ENCODE assay signal across 1 cellular context in the genomic region with DNA sequence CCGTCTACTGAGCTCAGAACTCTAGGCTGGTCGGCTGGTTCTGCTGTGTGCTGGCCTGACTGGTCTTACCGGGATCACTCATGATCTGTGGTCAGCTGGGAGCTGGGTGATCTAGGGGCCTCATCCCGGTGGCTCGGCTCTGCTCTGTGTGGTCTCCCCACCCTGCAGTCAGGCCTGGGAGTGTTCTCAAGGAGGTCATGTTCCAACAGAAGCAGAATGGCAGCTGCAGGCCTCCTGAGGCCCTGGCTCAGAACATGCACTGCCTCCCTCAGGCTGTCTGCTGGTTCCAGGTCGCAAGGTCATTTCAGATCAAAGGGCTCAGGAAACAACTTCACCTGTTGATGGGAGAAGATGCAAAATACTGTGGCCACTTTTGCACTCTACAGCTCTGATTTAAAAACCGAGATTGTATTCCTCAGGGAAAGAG.
TF ChIP-seq lines count a peak whose summit lies in the region.

No MANE protein-coding gene starts in this region.

TF ChIP-seq in HepG2, 621 proteins besides CTCF, POLR2A, EP300 and RAD21 (continued from another document and continues in another):
- TF ChIP-seq RCOR2 (CRISPR knock-in tag; IDR thresholded peaks at IDR 0.05) (peak; percentile 83), FOSL1 (CRISPR knock-in tag; IDR thresholded peaks at IDR 0.05; ENCODE audit: borderline replicate concordance) (no peak), ZNF564 (CRISPR knock-in tag; IDR thresholded peaks at IDR 0.05) (no peak), SMYD3 (CRISPR knock-in tag; IDR thresholded peaks at IDR 0.05) (no peak), CENPX (CRISPR knock-in tag; IDR thresholded peaks at IDR 0.05) (no peak), ZNF343 (CRISPR knock-in tag; IDR thresholded peaks at IDR 0.05) (no peak), ZNF207 (IDR thresholded peaks at IDR 0.05; ENCODE audit: borderline replicate concordance) (no peak), ZKSCAN5 (CRISPR knock-in tag; IDR thresholded peaks at IDR 0.05) (no peak), FIP1L1 (IDR thresholded peaks at IDR 0.05; ENCODE audit: borderline replicate concordance, insufficient read depth, low read depth, low read length) (no peak), SMARCC2 (IDR thresholded peaks at IDR 0.05) (no peak), ZNF878 (CRISPR knock-in tag; IDR thresholded peaks at IDR 0.05) (no peak), PHF20 (CRISPR knock-in tag; IDR thresholded peaks at IDR 0.05) (no peak), ZNF816 (CRISPR knock-in tag; IDR thresholded peaks at IDR 0.05; ENCODE audit: borderline replicate concordance) (no peak), ADNP (CRISPR knock-in tag; IDR thresholded peaks at IDR 0.05) (peak; percentile 79; the same call in 1 of the 2 replicates), ZNF781 (CRISPR knock-in tag; IDR thresholded peaks at IDR 0.05; ENCODE audit: borderline replicate concordance, not compliant biosample characterization) (no peak), PHF8 (CRISPR knock-in tag; IDR thresholded peaks at IDR 0.05) (peak; percentile 57), CBX1 (IDR thresholded peaks at IDR 0.05; ENCODE audit: low read depth) (no peak), ARID2 (CRISPR knock-in tag; IDR thresholded peaks at IDR 0.05; ENCODE audit: borderline replicate concordance) (no peak), ZNF230 (CRISPR knock-in tag; IDR thresholded peaks at IDR 0.05) (no peak), KLF16 (CRISPR knock-in tag; IDR thresholded peaks at IDR 0.05) (no peak), SRY (CRISPR knock-in tag; IDR thresholded peaks at IDR 0.05) (no peak), ARNT (IDR thresholded peaks at IDR 0.05) (no peak), ZNF614 (CRISPR knock-in tag; IDR thresholded peaks at IDR 0.05; ENCODE audit: borderline replicate concordance) (peak; percentile 43; the same call in 1 of the 2 replicates), ZSCAN22 (CRISPR knock-in tag; IDR thresholded peaks at IDR 0.05) (peak; percentile 84), SOX5 (CRISPR knock-in tag; IDR thresholded peaks at IDR 0.05; ENCODE audit: borderline replicate concordance) (peak; percentile 82), PRMT3 (CRISPR knock-in tag; IDR thresholded peaks at IDR 0.05; ENCODE audit: borderline replicate concordance, low read depth) (no peak), PPARG (CRISPR knock-in tag; conservative IDR thresholded peaks at IDR 0.05) (peak; percentile 31), PAF1 (CRISPR knock-in tag; IDR thresholded peaks at IDR 0.05) (no peak), PCBP2 (optimal IDR thresholded peaks at IDR 0.05; ENCODE audit: low read depth, low read length, poor library complexity, severe bottlenecking) (no peak), SAP130 (CRISPR knock-in tag; IDR thresholded peaks at IDR 0.05; ENCODE audit: low read depth) (peak; percentile 76), XRCC5 (optimal IDR thresholded peaks at IDR 0.05; ENCODE audit: low read length) (peak; percentile 83)
- TF ChIP-seq, protein P1, sequence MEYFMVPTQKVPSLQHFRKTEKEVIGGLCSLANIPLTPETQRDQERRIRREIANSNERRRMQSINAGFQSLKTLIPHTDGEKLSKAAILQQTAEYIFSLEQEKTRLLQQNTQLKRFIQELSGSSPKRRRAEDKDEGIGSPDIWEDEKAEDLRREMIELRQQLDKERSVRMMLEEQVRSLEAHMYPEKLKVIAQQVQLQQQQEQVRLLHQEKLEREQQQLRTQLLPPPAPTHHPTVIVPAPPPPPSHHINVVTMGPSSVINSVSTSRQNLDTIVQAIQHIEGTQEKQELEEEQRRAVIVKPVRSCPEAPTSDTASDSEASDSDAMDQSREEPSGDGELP (IDR thresholded peaks at IDR 0.05; ENCODE audit: borderline replicate concordance, low read depth): peak; percentile 88
- TF ChIP-seq, protein P2, sequence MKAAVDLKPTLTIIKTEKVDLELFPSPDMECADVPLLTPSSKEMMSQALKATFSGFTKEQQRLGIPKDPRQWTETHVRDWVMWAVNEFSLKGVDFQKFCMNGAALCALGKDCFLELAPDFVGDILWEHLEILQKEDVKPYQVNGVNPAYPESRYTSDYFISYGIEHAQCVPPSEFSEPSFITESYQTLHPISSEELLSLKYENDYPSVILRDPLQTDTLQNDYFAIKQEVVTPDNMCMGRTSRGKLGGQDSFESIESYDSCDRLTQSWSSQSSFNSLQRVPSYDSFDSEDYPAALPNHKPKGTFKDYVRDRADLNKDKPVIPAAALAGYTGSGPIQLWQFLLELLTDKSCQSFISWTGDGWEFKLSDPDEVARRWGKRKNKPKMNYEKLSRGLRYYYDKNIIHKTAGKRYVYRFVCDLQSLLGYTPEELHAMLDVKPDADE (CRISPR knock-in tag; IDR thresholded peaks at IDR 0.05): no peak
- TF ChIP-seq, protein P3, sequence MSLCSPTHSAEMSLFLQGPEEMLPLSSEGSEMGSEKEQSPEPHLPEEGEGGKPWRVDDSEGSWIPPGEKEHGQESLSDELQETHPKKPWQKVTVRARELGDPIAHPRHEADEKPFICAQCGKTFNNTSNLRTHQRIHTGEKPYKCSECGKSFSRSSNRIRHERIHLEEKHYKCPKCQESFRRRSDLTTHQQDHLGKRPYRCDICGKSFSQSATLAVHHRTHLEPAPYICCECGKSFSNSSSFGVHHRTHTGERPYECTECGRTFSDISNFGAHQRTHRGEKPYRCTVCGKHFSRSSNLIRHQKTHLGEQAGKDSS (CRISPR knock-in tag; IDR thresholded peaks at IDR 0.05; ENCODE audit: borderline replicate concordance, low read depth): no peak
- TF ChIP-seq, protein P4, sequence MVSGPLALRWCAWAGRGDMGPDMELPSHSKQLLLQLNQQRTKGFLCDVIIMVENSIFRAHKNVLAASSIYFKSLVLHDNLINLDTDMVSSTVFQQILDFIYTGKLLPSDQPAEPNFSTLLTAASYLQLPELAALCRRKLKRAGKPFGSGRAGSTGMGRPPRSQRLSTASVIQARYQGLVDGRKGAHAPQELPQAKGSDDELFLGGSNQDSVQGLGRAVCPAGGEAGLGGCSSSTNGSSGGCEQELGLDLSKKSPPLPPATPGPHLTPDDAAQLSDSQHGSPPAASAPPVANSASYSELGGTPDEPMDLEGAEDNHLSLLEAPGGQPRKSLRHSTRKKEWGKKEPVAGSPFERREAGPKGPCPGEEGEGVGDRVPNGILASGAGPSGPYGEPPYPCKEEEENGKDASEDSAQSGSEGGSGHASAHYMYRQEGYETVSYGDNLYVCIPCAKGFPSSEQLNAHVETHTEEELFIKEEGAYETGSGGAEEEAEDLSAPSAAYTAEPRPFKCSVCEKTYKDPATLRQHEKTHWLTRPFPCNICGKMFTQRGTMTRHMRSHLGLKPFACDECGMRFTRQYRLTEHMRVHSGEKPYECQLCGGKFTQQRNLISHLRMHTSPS (CRISPR knock-in tag; IDR thresholded peaks at IDR 0.05; ENCODE audit: low read depth): no peak
- TF ChIP-seq, protein P5, sequence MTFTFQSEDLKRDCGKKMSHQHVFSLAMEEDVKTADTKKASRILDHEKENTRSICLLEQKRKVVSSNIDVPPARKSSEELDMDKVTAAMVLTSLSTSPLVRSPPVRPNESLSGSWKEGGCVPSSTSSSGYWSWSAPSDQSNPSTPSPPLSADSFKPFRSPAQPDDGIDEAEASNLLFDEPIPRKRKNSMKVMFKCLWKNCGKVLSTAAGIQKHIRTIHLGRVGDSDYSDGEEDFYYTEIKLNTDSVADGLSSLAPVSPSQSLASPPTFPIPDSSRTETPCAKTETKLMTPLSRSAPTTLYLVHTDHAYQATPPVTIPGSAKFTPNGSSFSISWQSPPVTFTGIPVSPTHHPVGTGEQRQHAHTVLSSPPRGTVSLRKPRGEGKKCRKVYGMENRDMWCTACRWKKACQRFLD (CRISPR knock-in tag; IDR thresholded peaks at IDR 0.05; ENCODE audit: borderline replicate concordance): no peak
- TF ChIP-seq, protein P6, sequence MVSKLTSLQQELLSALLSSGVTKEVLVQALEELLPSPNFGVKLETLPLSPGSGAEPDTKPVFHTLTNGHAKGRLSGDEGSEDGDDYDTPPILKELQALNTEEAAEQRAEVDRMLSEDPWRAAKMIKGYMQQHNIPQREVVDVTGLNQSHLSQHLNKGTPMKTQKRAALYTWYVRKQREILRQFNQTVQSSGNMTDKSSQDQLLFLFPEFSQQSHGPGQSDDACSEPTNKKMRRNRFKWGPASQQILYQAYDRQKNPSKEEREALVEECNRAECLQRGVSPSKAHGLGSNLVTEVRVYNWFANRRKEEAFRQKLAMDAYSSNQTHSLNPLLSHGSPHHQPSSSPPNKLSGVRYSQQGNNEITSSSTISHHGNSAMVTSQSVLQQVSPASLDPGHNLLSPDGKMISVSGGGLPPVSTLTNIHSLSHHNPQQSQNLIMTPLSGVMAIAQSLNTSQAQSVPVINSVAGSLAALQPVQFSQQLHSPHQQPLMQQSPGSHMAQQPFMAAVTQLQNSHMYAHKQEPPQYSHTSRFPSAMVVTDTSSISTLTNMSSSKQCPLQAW (CRISPR knock-in tag; IDR thresholded peaks at IDR 0.05): no peak
- TF ChIP-seq, protein P7, sequence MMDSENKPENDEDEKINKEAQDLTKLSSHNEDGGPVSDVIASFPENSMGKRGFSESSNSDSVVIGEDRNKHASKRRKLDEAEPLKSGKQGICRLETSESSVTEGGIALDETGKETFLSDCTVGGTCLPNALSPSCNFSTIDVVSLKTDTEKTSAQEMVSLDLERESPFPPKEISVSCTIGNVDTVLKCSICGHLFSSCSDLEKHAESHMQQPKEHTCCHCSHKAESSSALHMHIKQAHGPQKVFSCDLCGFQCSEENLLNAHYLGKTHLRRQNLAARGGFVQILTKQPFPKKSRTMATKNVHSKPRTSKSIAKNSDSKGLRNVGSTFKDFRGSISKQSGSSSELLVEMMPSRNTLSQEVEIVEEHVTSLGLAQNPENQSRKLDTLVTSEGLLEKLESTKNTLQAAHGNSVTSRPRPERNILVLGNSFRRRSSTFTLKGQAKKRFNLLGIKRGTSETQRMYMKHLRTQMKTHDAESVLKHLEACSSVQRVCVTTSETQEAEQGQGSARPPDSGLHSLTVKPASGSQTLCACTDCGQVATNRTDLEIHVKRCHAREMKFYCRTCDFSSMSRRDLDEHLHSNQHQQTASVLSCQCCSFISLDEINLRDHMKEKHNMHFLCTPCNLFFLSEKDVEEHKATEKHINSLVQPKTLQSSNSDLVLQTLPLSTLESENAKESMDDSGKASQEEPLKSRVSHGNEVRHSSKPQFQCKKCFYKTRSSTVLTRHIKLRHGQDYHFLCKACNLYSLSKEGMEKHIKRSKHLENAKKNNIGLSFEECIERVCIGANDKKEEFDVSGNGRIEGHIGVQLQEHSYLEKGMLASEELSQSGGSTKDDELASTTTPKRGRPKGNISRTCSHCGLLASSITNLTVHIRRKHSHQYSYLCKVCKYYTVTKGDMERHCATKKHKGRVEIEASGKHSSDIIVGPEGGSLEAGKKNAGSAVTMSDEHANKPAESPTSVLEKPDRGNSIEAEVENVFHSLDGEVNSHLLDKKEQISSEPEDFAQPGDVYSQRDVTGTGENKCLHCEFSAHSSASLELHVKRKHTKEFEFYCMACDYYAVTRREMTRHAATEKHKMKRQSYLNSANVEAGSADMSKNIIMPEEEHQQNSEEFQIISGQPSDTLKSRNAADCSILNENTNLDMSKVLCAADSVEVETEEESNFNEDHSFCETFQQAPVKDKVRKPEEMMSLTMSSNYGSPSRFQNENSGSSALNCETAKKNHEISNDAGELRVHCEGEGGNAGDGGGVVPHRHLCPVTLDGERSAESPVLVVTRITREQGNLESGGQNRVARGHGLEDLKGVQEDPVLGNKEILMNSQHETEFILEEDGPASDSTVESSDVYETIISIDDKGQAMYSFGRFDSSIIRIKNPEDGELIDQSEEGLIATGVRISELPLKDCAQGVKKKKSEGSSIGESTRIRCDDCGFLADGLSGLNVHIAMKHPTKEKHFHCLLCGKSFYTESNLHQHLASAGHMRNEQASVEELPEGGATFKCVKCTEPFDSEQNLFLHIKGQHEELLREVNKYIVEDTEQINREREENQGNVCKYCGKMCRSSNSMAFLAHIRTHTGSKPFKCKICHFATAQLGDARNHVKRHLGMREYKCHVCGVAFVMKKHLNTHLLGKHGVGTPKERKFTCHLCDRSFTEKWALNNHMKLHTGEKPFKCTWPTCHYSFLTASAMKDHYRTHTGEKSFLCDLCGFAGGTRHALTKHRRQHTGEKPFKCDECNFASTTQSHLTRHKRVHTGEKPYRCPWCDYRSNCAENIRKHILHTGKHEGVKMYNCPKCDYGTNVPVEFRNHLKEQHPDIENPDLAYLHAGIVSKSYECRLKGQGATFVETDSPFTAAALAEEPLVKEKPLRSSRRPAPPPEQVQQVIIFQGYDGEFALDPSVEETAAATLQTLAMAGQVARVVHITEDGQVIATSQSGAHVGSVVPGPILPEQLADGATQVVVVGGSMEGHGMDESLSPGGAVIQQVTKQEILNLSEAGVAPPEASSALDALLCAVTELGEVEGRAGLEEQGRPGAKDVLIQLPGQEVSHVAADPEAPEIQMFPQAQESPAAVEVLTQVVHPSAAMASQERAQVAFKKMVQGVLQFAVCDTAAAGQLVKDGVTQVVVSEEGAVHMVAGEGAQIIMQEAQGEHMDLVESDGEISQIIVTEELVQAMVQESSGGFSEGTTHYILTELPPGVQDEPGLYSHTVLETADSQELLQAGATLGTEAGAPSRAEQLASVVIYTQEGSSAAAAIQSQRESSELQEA (CRISPR knock-in tag; IDR thresholded peaks at IDR 0.05; ENCODE audit: not compliant biosample characterization): no peak
- TF ChIP-seq, protein P8, sequence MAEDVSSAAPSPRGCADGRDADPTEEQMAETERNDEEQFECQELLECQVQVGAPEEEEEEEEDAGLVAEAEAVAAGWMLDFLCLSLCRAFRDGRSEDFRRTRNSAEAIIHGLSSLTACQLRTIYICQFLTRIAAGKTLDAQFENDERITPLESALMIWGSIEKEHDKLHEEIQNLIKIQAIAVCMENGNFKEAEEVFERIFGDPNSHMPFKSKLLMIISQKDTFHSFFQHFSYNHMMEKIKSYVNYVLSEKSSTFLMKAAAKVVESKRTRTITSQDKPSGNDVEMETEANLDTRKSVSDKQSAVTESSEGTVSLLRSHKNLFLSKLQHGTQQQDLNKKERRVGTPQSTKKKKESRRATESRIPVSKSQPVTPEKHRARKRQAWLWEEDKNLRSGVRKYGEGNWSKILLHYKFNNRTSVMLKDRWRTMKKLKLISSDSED (CRISPR knock-in tag; IDR thresholded peaks at IDR 0.05): no peak
- TF ChIP-seq, protein P9, sequence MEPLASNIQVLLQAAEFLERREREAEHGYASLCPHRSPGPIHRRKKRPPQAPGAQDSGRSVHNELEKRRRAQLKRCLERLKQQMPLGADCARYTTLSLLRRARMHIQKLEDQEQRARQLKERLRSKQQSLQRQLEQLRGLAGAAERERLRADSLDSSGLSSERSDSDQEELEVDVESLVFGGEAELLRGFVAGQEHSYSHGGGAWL (CRISPR knock-in tag; IDR thresholded peaks at IDR 0.05): no peak
- TF ChIP-seq, protein P10, sequence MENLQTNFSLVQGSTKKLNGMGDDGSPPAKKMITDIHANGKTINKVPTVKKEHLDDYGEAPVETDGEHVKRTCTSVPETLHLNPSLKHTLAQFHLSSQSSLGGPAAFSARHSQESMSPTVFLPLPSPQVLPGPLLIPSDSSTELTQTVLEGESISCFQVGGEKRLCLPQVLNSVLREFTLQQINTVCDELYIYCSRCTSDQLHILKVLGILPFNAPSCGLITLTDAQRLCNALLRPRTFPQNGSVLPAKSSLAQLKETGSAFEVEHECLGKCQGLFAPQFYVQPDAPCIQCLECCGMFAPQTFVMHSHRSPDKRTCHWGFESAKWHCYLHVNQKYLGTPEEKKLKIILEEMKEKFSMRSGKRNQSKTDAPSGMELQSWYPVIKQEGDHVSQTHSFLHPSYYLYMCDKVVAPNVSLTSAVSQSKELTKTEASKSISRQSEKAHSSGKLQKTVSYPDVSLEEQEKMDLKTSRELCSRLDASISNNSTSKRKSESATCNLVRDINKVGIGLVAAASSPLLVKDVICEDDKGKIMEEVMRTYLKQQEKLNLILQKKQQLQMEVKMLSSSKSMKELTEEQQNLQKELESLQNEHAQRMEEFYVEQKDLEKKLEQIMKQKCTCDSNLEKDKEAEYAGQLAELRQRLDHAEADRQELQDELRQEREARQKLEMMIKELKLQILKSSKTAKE (CRISPR knock-in tag; IDR thresholded peaks at IDR 0.05; ENCODE audit: borderline replicate concordance): no peak
- TF ChIP-seq, protein P11, sequence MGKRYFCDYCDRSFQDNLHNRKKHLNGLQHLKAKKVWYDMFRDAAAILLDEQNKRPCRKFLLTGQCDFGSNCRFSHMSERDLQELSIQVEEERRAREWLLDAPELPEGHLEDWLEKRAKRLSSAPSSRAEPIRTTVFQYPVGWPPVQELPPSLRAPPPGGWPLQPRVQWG (CRISPR knock-in tag; IDR thresholded peaks at IDR 0.05; ENCODE audit: borderline replicate concordance, low read depth): no peak
